9 cellular contexts compared by ENCODE assay signal in the genomic region with DNA sequence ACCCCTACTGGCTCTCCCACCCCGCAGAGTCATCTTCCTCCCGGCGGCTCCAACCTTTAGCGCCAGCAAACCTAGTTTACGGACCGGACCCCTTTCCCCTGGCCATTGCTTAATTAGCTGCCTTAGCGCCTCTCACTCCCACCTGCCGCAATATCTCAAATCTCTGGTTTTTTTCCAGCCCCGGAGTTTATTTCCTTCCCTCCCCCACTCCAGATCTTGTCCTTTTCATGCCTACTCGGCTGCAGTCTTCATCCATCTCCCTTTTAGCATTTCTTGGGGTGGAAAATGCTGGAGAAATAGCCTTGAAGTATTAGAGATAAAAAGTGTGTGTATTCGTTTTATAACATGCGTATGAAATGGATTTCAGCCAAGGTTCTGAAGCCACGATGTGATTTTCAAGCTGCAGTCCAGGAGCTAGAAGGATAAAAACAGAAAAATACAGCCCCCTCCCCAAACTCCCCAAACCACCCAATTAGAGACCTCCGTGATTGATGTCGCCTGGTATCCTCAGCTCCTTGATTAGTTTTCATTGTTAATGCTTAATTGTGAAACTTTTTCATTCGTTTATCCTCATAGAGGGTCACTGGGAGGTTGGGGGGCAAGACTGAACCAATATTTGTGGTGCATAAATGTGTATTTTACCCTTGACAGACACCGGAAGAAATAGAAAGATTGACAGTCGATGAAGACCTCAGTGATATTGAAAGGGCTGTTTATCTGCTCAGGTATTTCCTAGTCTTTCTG. TPM values are rescaled to one million over a fixed set of nuclear protein-coding genes. Genes with fewer than 3 reads are reported as not detected.
A peak's percentile ranks its signal among the peaks of the same experiment; 100 is the strongest.
DNase-seq lines count a peak whose midpoint lies in the region; ATAC-seq and TF ChIP-seq lines count a peak whose summit lies in the region.
"Had no signal": no experiment of that assay in that cellular context is flagged by ENCODE, and none has a peak within 500 bp of the region (broad histone marks: within the 10 kb centered on the region; RNA-seq: fewer than 3 reads in every experiment).

No MANE protein-coding gene starts in this region.

- no peak overlapping the region for H3K27ac ChIP-seq in iPS-18a (ENCODE audit: low read length)
- H3K27ac ChIP-seq in PC-9: no peak overlapping the region

- no peaks in the 10 kb centered on the region; the same call in 1 of the 2 replicates for H3K9me2 ChIP-seq in PC-9 (ENCODE audit: insufficient read depth)

- H3K27ac Mint-ChIP-seq in T-helper 2 cell treated with Interferon-gamma antibody and Interleukin-4, amounts not matched to agents 5 μg/mL and 100 μg/mL, for 36 hours: peak overlapping the region; percentile 71
- H3K27ac Mint-ChIP-seq in activated CD8-positive, alpha-beta T cell treated with anti-CD3 and anti-CD28 coated beads for 36 hours: no peak overlapping the region

- peak overlapping the region; percentile 63 for H3K4me3 ChIP-seq in iPS-18a (ENCODE audit: low read length)
- H3K4me3 ChIP-seq in PC-9: no peak overlapping the region

- intact Hi-C loops in activated CD8-positive, alpha-beta T cell treated with anti-CD3 and anti-CD28 coated beads for 36 hours (cut with micrococcal nuclease): no loop called here
- intact Hi-C loops in PC-9 (cut with micrococcal nuclease; ENCODE audit: unreplicated experiment): no loop called here

- H3K9me3 Mint-ChIP-seq in T-helper 2 cell treated with Interferon-gamma antibody and Interleukin-4, amounts not matched to agents 5 μg/mL and 100 μg/mL, for 36 hours: no peaks in the 10 kb centered on the region
- no peaks in the 10 kb centered on the region for H3K9me3 Mint-ChIP-seq in activated CD8-positive, alpha-beta T cell treated with anti-CD3 and anti-CD28 coated beads for 36 hours

- H3K4me2 ChIP-seq in PC-9: no peak overlapping the region

- peaks cover 57% of the 10 kb centered on the region for H3K27me3 Mint-ChIP-seq in T-helper 2 cell treated with Interferon-gamma antibody and Interleukin-4, amounts not matched to agents 5 μg/mL and 100 μg/mL, for 36 hours (ENCODE audit: low read depth)
- H3K27me3 Mint-ChIP-seq in activated CD8-positive, alpha-beta T cell treated with anti-CD3 and anti-CD28 coated beads for 36 hours: peaks cover 35% of the 10 kb centered on the region

- H3K36me3 ChIP-seq in iPS-18a (ENCODE audit: control insufficient read depth, low read depth, low read length) (no peaks in the 10 kb centered on the region), PC-9 (ENCODE audit: low read depth) (no peaks in the 10 kb centered on the region)

- H3F3A ChIP-seq in PC-9 (ENCODE audit: insufficient read depth, low read depth): no peaks in the 10 kb centered on the region

- peaks cover 32% of the 10 kb centered on the region for H3K27me3 ChIP-seq in iPS-18a (ENCODE audit: control insufficient read depth, insufficient read depth, low read length)
- peaks cover 16% of the 10 kb centered on the region for H3K27me3 ChIP-seq in PC-9 (ENCODE audit: insufficient read depth, low read depth)

- CTCF ChIA-PET in activated CD8-positive, alpha-beta T cell treated with anti-CD3 and anti-CD28 coated beads for 36 hours (lab: Charles Lee): interaction anchor here (1.0 to 3.4 kb wide), 5 partner anchors 39 to 236 kb away, joined by 3 to 25 read pairs (median 13); no protein-coding TSS in a partner anchor
- CTCF ChIA-PET in PC-9 (lab: Charles Lee): no interaction called here

- peaks cover 20% of the 10 kb centered on the region for H3K4me1 ChIP-seq in iPS-18a (ENCODE audit: control insufficient read depth, low read depth, low read length)
- H3K4me1 ChIP-seq in PC-9 (replicated peaks; ENCODE audit: insufficient read depth): no peaks in the 10 kb centered on the region

- no peaks in the 10 kb centered on the region for H3K36me3 Mint-ChIP-seq in T-helper 2 cell treated with Interferon-gamma antibody and Interleukin-4, amounts not matched to agents 5 μg/mL and 100 μg/mL, for 36 hours (ENCODE audit: low read depth)
- no peaks in the 10 kb centered on the region for H3K36me3 Mint-ChIP-seq in activated CD8-positive, alpha-beta T cell treated with anti-CD3 and anti-CD28 coated beads for 36 hours (ENCODE audit: low read depth)

- peak overlapping the region; percentile 5 for H3K9ac ChIP-seq in iPS-18a (ENCODE audit: low read length)

- H3K4me1 Mint-ChIP-seq in T-helper 2 cell treated with Interferon-gamma antibody and Interleukin-4, amounts not matched to agents 5 μg/mL and 100 μg/mL, for 36 hours (ENCODE audit: low read depth): peaks cover 18% of the 10 kb centered on the region
- peaks cover 22% of the 10 kb centered on the region for H3K4me1 Mint-ChIP-seq in activated CD8-positive, alpha-beta T cell treated with anti-CD3 and anti-CD28 coated beads for 36 hours (ENCODE audit: low read depth)

- no peaks in the 10 kb centered on the region for H3K9me3 ChIP-seq in iPS-18a (ENCODE audit: control insufficient read depth, low read depth, low read length)
- no peaks in the 10 kb centered on the region for H3K9me3 ChIP-seq in PC-9 (ENCODE audit: insufficient read depth, low read depth)

- BruUV-seq in PC-9 (replicated peaks; lab: Mats Ljungman, UMichigan): no TSS peak

- DNase-seq in T-helper 2 cell treated with Interferon-gamma antibody and Interleukin-4, amounts not matched to agents 5 μg/mL and 100 μg/mL, for 36 hours (ENCODE audit: low spot score): no peak
- no peak for DNase-seq in T-helper 2 cell
- no peak for DNase-seq in activated CD8-positive, alpha-beta T cell treated with anti-CD3 and anti-CD28 coated beads for 36 hours
- DNase-seq in superior temporal gyrus (ENCODE audit: extremely low spot score): peak; percentile 17
- DNase-seq in PC-9: no peak
- DNase-seq in GM19240 (ENCODE audit: insufficient read length, low spot score): no peak
- DNase-seq: activated CD4-positive, alpha-beta T cell treated with anti-CD3 and anti-CD28 coated beads, Interleukin-2, amount 50 U/mL, for 4 hours had no signal

- no peak for ATAC-seq in activated CD8-positive, alpha-beta T cell treated with anti-CD3 and anti-CD28 coated beads for 36 hours
- no peak for ATAC-seq in HG02678 (IDR thresholded peaks at IDR 0.05; ENCODE audit: unreplicated experiment)

- no peak overlapping the region for H2AFZ ChIP-seq in PC-9

- H3K79me2 ChIP-seq in PC-9 (ENCODE audit: low read depth): no peaks in the 10 kb centered on the region

- H3K4me3 Mint-ChIP-seq in T-helper 2 cell treated with Interferon-gamma antibody and Interleukin-4, amounts not matched to agents 5 μg/mL and 100 μg/mL, for 36 hours: peak overlapping the region; percentile 69
- peak overlapping the region; percentile 68 for H3K4me3 Mint-ChIP-seq in activated CD8-positive, alpha-beta T cell treated with anti-CD3 and anti-CD28 coated beads for 36 hours

- no peak for TF ChIP-seq CTCF in activated CD8-positive, alpha-beta T cell treated with anti-CD3 and anti-CD28 coated beads for 36 hours (IDR thresholded peaks at IDR 0.05)
- no peak for TF ChIP-seq CTCF in PC-9 (conservative IDR thresholded peaks at IDR 0.05)

- no peaks in the 10 kb centered on the region for H4K20me1 ChIP-seq in PC-9 (ENCODE audit: insufficient read depth)

- POLR2A ChIA-PET in activated CD8-positive, alpha-beta T cell treated with anti-CD3 and anti-CD28 coated beads for 36 hours (lab: Charles Lee): interaction anchor here (0.9 to 1.0 kb wide), 2 partner anchors 43 to 45 kb away, joined by 3 to 4 read pairs; no protein-coding TSS in a partner anchor
- POLR2A ChIA-PET in PC-9 (lab: Charles Lee; ENCODE audit: unreplicated experiment): no interaction called here

RNA-seq across cellular contexts. Expression of a gene that starts 1.5 kb away (rescaled TPM):
- 1 to 10 TPM in 1 of 2 experiments, under 1 TPM in 1; 0.63 to 1.2 TPM for total RNA-seq in activated CD8-positive, alpha-beta T cell treated with anti-CD3 and anti-CD28 coated beads for 36 hours
- total RNA-seq in PC-9 (2021): not detected in 2 replicates

RNA-seq across cellular contexts. Expression of a gene that starts 46.2 kb away (rescaled TPM):
- 10 to 100 TPM; 43.0 to 44.5 TPM for total RNA-seq in activated CD8-positive, alpha-beta T cell treated with anti-CD3 and anti-CD28 coated beads for 36 hours
- total RNA-seq in PC-9 (2021): 5.4 and 5.6 TPM in 2 replicates
